ENCODE assay signal across 8 cellular contexts in the genomic region with DNA sequence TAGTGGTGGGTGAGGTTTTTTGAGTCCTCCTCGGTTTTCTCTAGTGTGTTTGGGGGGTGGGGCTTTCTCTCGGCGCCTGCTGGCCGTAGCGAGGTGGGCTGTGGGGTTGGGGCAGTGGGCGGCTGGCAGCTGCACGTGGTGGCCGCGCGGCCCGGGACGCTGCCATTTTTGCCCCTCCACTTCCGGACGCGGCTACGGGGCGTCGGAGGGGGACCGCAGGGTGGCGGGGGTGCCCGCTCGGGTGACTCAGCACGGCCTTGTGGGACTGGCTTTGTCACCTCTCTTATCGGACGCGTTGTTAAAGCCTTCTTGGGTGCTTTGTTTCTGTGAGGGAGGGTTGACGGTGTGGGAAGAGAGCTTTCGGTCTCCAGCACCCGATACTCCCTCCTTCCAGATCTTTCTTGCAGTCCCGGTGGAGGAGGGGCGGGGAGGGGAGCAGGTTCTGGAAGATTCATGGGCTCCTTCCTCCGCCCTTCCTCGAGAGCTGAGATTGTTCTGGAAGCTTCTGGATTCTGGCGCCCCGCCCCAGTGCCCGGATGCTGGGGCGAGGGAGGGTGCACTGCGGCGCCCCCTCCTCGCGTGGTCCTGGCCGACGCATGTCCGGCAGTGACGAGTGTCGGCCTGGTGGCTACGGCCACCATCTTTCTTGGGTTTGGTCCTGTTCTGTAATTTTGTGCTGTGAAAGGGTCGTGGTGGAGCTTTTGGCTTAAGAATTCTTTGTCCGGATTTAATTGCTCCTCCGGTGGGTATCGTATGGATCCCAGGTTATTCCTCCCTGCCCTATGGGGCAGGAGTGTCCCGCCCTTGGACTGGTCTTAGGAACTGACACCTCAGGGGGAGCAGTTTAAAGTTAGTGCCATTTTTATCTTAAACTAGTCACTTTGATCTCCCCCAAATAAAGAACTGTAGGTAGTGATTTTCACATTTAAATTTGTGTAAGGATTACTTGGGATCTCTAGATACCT. TPM values are rescaled to one million over a fixed set of nuclear protein-coding genes. Genes with fewer than 3 reads are reported as not detected.
DNase-seq lines count a peak whose midpoint lies in the region; ATAC-seq lines count a peak whose summit lies in the region.

No MANE protein-coding gene starts in this region.

- H3K9me3 ChIP-seq in esophagus (ENCODE audit: control insufficient read depth in 2 of 2, insufficient read depth in 1 of 2, low read depth in 1 of 2, low read length in 1 of 2), result no peaks in the 10 kb centered on the region

- peak; percentile 44 for DNase-seq in NOMO-1 treated with dmso at 0.1 percent for 144 hours (lab: John Stamatoyannopoulos, UW; ENCODE audit: unreplicated experiment)
- DNase-seq in activated T-cell treated with anti-CD3 and anti-CD28 coated beads for 48 hours (ENCODE audit: low read depth), result peak; percentile 82
- DNase-seq in myocyte (ENCODE audit: low read depth), result peak; percentile 77
- peak; percentile 80 to 84 for DNase-seq in stimulated activated CD8-positive, alpha-beta memory T cell treated with anti-CD3 and anti-CD28 coated beads, Interleukin-7, amount 100 ng/mL, for 1 hour (ENCODE audit: low read depth in 2 of 2)

- WGBS in esophagus, 2 donors, result 0% methylated on average over 52 of the region's 52 CpGs

- peaks cover 16 to 19% of the 10 kb centered on the region in 2 donors for H3K36me3 ChIP-seq in esophagus (ENCODE audit: control insufficient read depth in 2 of 2, insufficient read depth in 2 of 2, low read length in 1 of 2)

- peaks cover 0 to 4% of the 10 kb centered on the region in 2 donors for H3K4me1 ChIP-seq in esophagus (ENCODE audit: control insufficient read depth in 2 of 2, insufficient read depth in 2 of 2, low read length in 1 of 2)

- peak overlapping the region; percentile 67 to 88 for H3K4me3 ChIP-seq in esophagus (ENCODE audit: low read depth in 1 of 2, low read length in 2 of 2)

- ATAC-seq in GM18517 (IDR thresholded peaks at IDR 0.05; ENCODE audit: unreplicated experiment), result peak; percentile 13
- ATAC-seq in HG02852 (IDR thresholded peaks at IDR 0.05; ENCODE audit: unreplicated experiment), result peak; percentile 29
- ATAC-seq in HG03469 (IDR thresholded peaks at IDR 0.05; ENCODE audit: unreplicated experiment), result no peak

- H3K27ac ChIP-seq in esophagus (ENCODE audit: low read depth in 2 of 2, low read length in 1 of 2), result peak overlapping the region; percentile 75 to 100

- no peaks in the 10 kb centered on the region for H3K27me3 ChIP-seq in esophagus (ENCODE audit: control insufficient read depth in 1 of 2, insufficient read depth in 2 of 2, low read length in 2 of 2)

RNA-seq across cellular contexts. Expression of a gene that starts 0.7 kb away (rescaled TPM):
- 100 to 1,000 TPM; 129 to 403 TPM for polyA plus RNA-seq in esophagus
- total RNA-seq in myocyte, result 1,588 and 1,639 TPM in 2 replicates
- polyA plus RNA-seq in myocyte (2012), result 942 TPM

RNA-seq across cellular contexts. Expression of a gene that starts 9.7 kb away (rescaled TPM):
- 10 to 100 TPM in 1 of 2 donors, 1 to 10 TPM in 1; 4.3 to 13.0 TPM for polyA plus RNA-seq in esophagus
- 51.4 and 55.6 TPM in 2 replicates for total RNA-seq in myocyte
- polyA plus RNA-seq in myocyte (2012), result 82.4 TPM

RNA-seq across cellular contexts. Expression of a gene that starts 17.7 kb away (rescaled TPM):
- polyA plus RNA-seq in esophagus, result 1 to 10 TPM; 3.8 to 8.1 TPM
- total RNA-seq in myocyte, result 7.8 and 12.8 TPM in 2 replicates
- 4.3 TPM for polyA plus RNA-seq in myocyte (2012)

RNA-seq across cellular contexts. Expression of a gene that starts 22.6 kb away (rescaled TPM):
- polyA plus RNA-seq in esophagus, result under 1 TPM in 1 of 2 donors, not detected in 1; 0.06 TPM
- not detected in 2 replicates for total RNA-seq in myocyte
- 0.34 TPM for polyA plus RNA-seq in myocyte (2012)

RNA-seq across cellular contexts. Expression of a gene that starts 24.2 kb away (rescaled TPM):
- polyA plus RNA-seq in esophagus, result 10 to 100 TPM; 11.6 to 18.5 TPM
- 159 and 244 TPM in 2 replicates for total RNA-seq in myocyte
- 361 TPM for polyA plus RNA-seq in myocyte (2012)
